In the genomic region with DNA sequence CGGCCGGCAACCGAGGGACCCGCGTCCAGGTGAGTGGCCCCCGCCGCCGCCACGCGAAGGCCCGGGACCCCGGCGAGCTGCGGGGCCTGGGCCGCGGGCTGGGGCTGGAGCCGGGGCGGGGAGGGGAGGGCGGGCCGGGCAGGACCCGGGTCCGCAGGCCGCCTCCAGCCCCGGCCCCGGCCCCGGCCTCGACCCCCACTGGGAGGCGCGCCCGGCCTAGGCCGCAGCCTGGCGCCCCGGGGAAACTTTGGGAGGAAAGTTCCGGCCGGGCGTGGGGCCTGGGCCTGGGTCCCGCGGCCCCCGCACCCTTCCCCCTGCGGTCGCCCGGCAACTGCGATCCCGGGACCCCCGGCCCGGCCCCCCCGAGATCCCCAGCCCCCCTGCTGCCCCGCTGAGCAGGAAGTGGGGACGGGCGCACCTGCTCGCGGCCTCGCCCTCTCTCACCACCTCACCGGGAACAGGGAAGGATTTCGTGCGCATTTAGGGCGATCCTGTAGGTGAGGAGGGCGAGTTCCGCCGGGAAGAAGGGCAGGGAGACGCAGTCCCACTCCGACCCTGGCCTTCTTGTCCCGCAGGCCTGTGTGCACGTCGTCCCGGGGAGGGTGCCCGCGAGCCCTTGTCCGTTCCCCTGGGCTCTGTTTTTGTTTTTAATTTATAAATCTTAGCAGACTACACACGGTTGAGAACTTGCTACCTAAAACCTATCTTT, we compare ENCODE assay signal across 8 cellular contexts. TPM values are rescaled to one million over a fixed set of nuclear protein-coding genes. Genes with fewer than 3 reads are reported as not detected.
DNase-seq lines count a peak whose midpoint lies in the region; ATAC-seq, FAIRE-seq and TF ChIP-seq lines count a peak whose summit lies in the region.

No MANE protein-coding gene starts in this region.

- TF ChIP-seq CTCF in PC-3 (conservative IDR thresholded peaks at IDR 0.05; ENCODE audit: low read depth, low read length) (no peak), endothelial cell of umbilical vein (IDR thresholded peaks at IDR 0.05; ENCODE audit: extremely low read depth in 1 of 2, insufficient read depth in 1 of 2, low read depth in 1 of 2, low read length in 2 of 2) (no peak), neural crest cell (conservative IDR thresholded peaks at IDR 0.05) (no peak)

- POLR2A ChIA-PET in PC-3 (lab: Charles Lee; ENCODE audit: unreplicated experiment): no interaction called here
- POLR2A ChIA-PET in endothelial cell of umbilical vein (lab: Charles Lee): no interaction called here

- intact Hi-C loops in PC-3 (cut with micrococcal nuclease): loop anchor here (2.0 kb wide), 1 partner anchor 56 kb away; the partner anchor contains the start of gene MTG2
- intact Hi-C loops in endothelial cell of umbilical vein (cut with micrococcal nuclease): loop anchor here (1.0 to 2.0 kb wide), 4 partner anchors 46 to 148 kb away; partner anchors contain the start of genes ADRM1 and RPS21

- 0 out of 2 replicates have a peak, but pooled peaks cover 3% of the 10 kb centered on the region for H3K36me3 ChIP-seq in PC-3 (ENCODE audit: low read depth, low read length)
- no peaks in the 10 kb centered on the region for H3K36me3 ChIP-seq in endothelial cell of umbilical vein (ENCODE audit: control insufficient read depth in 2 of 2, extremely low read depth in 1 of 2, insufficient read depth in 2 of 2, low read length in 2 of 2)

- H3K9me1 ChIP-seq in endothelial cell of umbilical vein (replicated peaks; ENCODE audit: control insufficient read depth, extremely low read depth, insufficient read depth, low read length): no peaks in the 10 kb centered on the region

- H3K27me3 ChIP-seq in PC-3 (ENCODE audit: low read length) (no peaks in the 10 kb centered on the region), endothelial cell of umbilical vein (ENCODE audit: control insufficient read depth in 2 of 2, insufficient read depth in 2 of 2, low read length in 2 of 2) (no peaks in the 10 kb centered on the region)

- no peak overlapping the region for H3K27ac Mint-ChIP-seq in neural crest cell (ENCODE audit: unreplicated experiment)

- no TSS peak for BruUV-seq in PC-3 (replicated peaks; lab: Mats Ljungman, UMichigan)
- BruUV-seq in endothelial cell of umbilical vein (replicated peaks; lab: Mats Ljungman, UMichigan): no TSS peak

- H3K4me1 Mint-ChIP-seq in neural crest cell: peaks cover 56% of the 10 kb centered on the region

- 0 out of 2 replicates have a peak overlapping the region, but pooled peaks have one; percentile 13 for H3K27ac ChIP-seq in PC-3 (ENCODE audit: low read length)
- no peak overlapping the region for H3K27ac ChIP-seq in endothelial cell of umbilical vein (ENCODE audit: insufficient read depth, low read depth, low read length)

- H3K9me3 ChIP-seq in PC-3 (ENCODE audit: low read length): no peaks in the 10 kb centered on the region
- no peaks in the 10 kb centered on the region for H3K9me3 ChIP-seq in endothelial cell of umbilical vein (replicated peaks; ENCODE audit: control insufficient read depth, insufficient read depth, low read length)

- no peaks in the 10 kb centered on the region for H3F3A ChIP-seq in PC-3 (ENCODE audit: low read length, unreplicated experiment)

- H3K9me2 ChIP-seq in PC-3 (replicated peaks; ENCODE audit: low read length): no peaks in the 10 kb centered on the region

- H4K20me1 ChIP-seq in PC-3 (ENCODE audit: low read length) (peaks cover 23% of the 10 kb centered on the region; the same call in 1 of the 2 replicates), endothelial cell of umbilical vein (replicated peaks; ENCODE audit: control insufficient read depth, extremely low read depth, insufficient read depth, low read length) (no peaks in the 10 kb centered on the region)

- dilution Hi-C loops in endothelial cell of umbilical vein (cut with MboI; ENCODE audit: extremely low pct_ligation_motif_present, low sequenced_read_pairs): no loop called here

- no peaks in the 10 kb centered on the region for H3K27me3 Mint-ChIP-seq in neural crest cell (ENCODE audit: low read depth)

- FAIRE-seq in endothelial cell of umbilical vein (lab: Jason Lieb, UNC) (peak; percentile 59), frontal cortex (lab: Jason Lieb, UNC) (no peak)

- peak; percentile 3 for ATAC-seq in HG02678 (IDR thresholded peaks at IDR 0.05; ENCODE audit: unreplicated experiment)
- peak; percentile 25 for ATAC-seq in PC-3

- peak overlapping the region; percentile 59 for H2AFZ ChIP-seq in PC-3 (ENCODE audit: low read length)
- H2AFZ ChIP-seq in endothelial cell of umbilical vein (ENCODE audit: low read depth, low read length): no peak overlapping the region

- H3K79me2 ChIP-seq in PC-3 (ENCODE audit: low read length): peaks cover 50% of the 10 kb centered on the region
- peaks cover 3% of the 10 kb centered on the region for H3K79me2 ChIP-seq in endothelial cell of umbilical vein (ENCODE audit: control insufficient read depth, insufficient read depth, low read length)

- H3K9me3 Mint-ChIP-seq in neural crest cell: no peaks in the 10 kb centered on the region

- H3K4me2 ChIP-seq in PC-3 (ENCODE audit: low read length): peak overlapping the region; percentile 99
- H3K4me2 ChIP-seq in endothelial cell of umbilical vein (ENCODE audit: insufficient read depth, low read length): peak overlapping the region; percentile 31

- H3K4me3 Mint-ChIP-seq in neural crest cell: peak overlapping the region; percentile 91

- H3K4me3 ChIP-seq in PC-3 (ENCODE audit: low read length): peak overlapping the region; percentile 89
- peak overlapping the region in 2 of 3 experiments; percentile 20 to 74 for H3K4me3 ChIP-seq in endothelial cell of umbilical vein (replicated peaks in 1 of 3; ENCODE audit: insufficient read depth in 1 of 3, low read depth in 1 of 3, low read length in 3 of 3)

- no peaks in the 10 kb centered on the region for H3K36me3 Mint-ChIP-seq in neural crest cell (ENCODE audit: low read depth)

- peaks cover 29% of the 10 kb centered on the region for H3K4me1 ChIP-seq in PC-3 (ENCODE audit: insufficient read depth, low read length)
- peaks cover 5% of the 10 kb centered on the region for H3K4me1 ChIP-seq in endothelial cell of umbilical vein (ENCODE audit: control insufficient read depth, extremely low read depth, insufficient read depth, low read length)

- CTCF ChIA-PET in PC-3 (lab: Charles Lee): interaction anchor here (0.6 kb wide), 1 partner anchor 64 kb away, joined by 4 read pairs; no protein-coding TSS in a partner anchor
- CTCF ChIA-PET in endothelial cell of umbilical vein (lab: Charles Lee): no interaction called here

- TF ChIP-seq POLR2A in endothelial cell of umbilical vein (IDR thresholded peaks at IDR 0.05; ENCODE audit: low read depth, low read length): no peak

- H3K9ac ChIP-seq in PC-3 (ENCODE audit: low read length) (peak overlapping the region; percentile 74), endothelial cell of umbilical vein (replicated peaks; ENCODE audit: extremely low read depth, insufficient read depth, low read length) (no peak overlapping the region)

- peak; percentile 22 to 46 for DNase-seq in NCI-H2081 (lab: John Stamatoyannopoulos, UW)
- no peak for DNase-seq in NCI-H2081 treated with DMSO at 0.1 percent for 48 hours (lab: John Stamatoyannopoulos, UW)
- peak; percentile 31 for DNase-seq in PC-3
- peak; percentile 24 for DNase-seq in endothelial cell of umbilical vein (ENCODE audit: low read depth, low spot score)
- no peak for DNase-seq in neural crest cell (ENCODE audit: low read depth, low spot score)
- DNase-seq in NCI-H446 (lab: John Stamatoyannopoulos, UW): no peak
- DNase-seq in frontal cortex (ENCODE audit: low spot score in 2 of 2): no peak

TF ChIP-seq in endothelial cell of umbilical vein, 7 proteins besides CTCF, POLR2A, EP300 and RAD21 (continues in another document):
- TF ChIP-seq GATA2 (IDR thresholded peaks at IDR 0.05; ENCODE audit: insufficient read depth, insufficient read length, low read depth, low read length): no peak
- no peak for TF ChIP-seq FOS (IDR thresholded peaks at IDR 0.05; ENCODE audit: borderline replicate concordance, insufficient read depth, low read length)

RNA-seq across cellular contexts. Expression of gene OSBPL2, which starts 0.4 kb away (rescaled TPM):
- total RNA-seq in PC-3 (2014; rRNA removed) (32.5 and 39.7 TPM in 2 replicates), endothelial cell of umbilical vein (32.7 and 33.0 TPM in 2 replicates), neural crest cell (33.1 and 35.6 TPM in 2 replicates), frontal cortex (42.4 TPM)
- polyA plus RNA-seq in endothelial cell of umbilical vein: 10.5 and 13.1 TPM in 2 replicates
- 11.1 and 11.5 TPM in 2 replicates for polyA plus RNA-seq in endothelial cell of umbilical vein (2011; cell fraction: cytosol; rRNA removed)
- polyA plus RNA-seq in endothelial cell of umbilical vein (2011; cell fraction: nucleus; rRNA removed): 43.1 and 57.0 TPM in 2 replicates
- polyA plus RNA-seq in endothelial cell of umbilical vein (2012): 19.7 and 21.3 TPM in 2 replicates
- polyA minus RNA-seq in endothelial cell of umbilical vein: 54.3 and 61.9 TPM in 2 replicates
- polyA minus RNA-seq in endothelial cell of umbilical vein (2011; cell fraction: cytosol; rRNA and poly(A)+ RNA removed): 8.5 TPM
- 27.6 and 40.9 TPM in 2 replicates for polyA minus RNA-seq in endothelial cell of umbilical vein (2011; cell fraction: nucleus; rRNA and poly(A)+ RNA removed)

RNA-seq across cellular contexts. Expression of gene HRH3, which starts 18.6 kb away (rescaled TPM):
- total RNA-seq in PC-3 (2014; rRNA removed) (not detected in 2 replicates), endothelial cell of umbilical vein (not detected in 2 replicates), neural crest cell (0.75 and 0.86 TPM in 2 replicates), frontal cortex (0.82 TPM)
- polyA plus RNA-seq in endothelial cell of umbilical vein: not detected in 2 replicates
- polyA plus RNA-seq in endothelial cell of umbilical vein (2011; cell fraction: cytosol; rRNA removed): not detected in 2 replicates
- not detected in 2 replicates for polyA plus RNA-seq in endothelial cell of umbilical vein (2011; cell fraction: nucleus; rRNA removed)
- polyA plus RNA-seq in endothelial cell of umbilical vein (2012): not detected in 2 replicates
- not detected in 2 replicates for polyA minus RNA-seq in endothelial cell of umbilical vein
- polyA minus RNA-seq in endothelial cell of umbilical vein (2011; cell fraction: cytosol; rRNA and poly(A)+ RNA removed): not detected
- polyA minus RNA-seq in endothelial cell of umbilical vein (2011; cell fraction: nucleus; rRNA and poly(A)+ RNA removed): not detected in 2 replicates

RNA-seq across cellular contexts. Expression of gene MTG2, which starts 55.9 kb away (rescaled TPM):
- total RNA-seq in PC-3 (2014; rRNA removed) (33.9 and 40.5 TPM in 2 replicates), endothelial cell of umbilical vein (22.1 and 31.6 TPM in 2 replicates), neural crest cell (32.9 and 34.6 TPM in 2 replicates), frontal cortex (17.5 TPM)
- 19.9 and 22.2 TPM in 2 replicates for polyA plus RNA-seq in endothelial cell of umbilical vein
- polyA plus RNA-seq in endothelial cell of umbilical vein (2011; cell fraction: cytosol; rRNA removed): 17.0 and 17.8 TPM in 2 replicates
- polyA plus RNA-seq in endothelial cell of umbilical vein (2011; cell fraction: nucleus; rRNA removed): 32.3 and 33.8 TPM in 2 replicates
- 14.4 and 17.4 TPM in 2 replicates for polyA plus RNA-seq in endothelial cell of umbilical vein (2012)
- 11.5 and 11.9 TPM in 2 replicates for polyA minus RNA-seq in endothelial cell of umbilical vein
- 20.9 TPM for polyA minus RNA-seq in endothelial cell of umbilical vein (2011; cell fraction: cytosol; rRNA and poly(A)+ RNA removed)
- 12.4 and 17.0 TPM in 2 replicates for polyA minus RNA-seq in endothelial cell of umbilical vein (2011; cell fraction: nucleus; rRNA and poly(A)+ RNA removed)

Comparison
In these comparisons a context has a peak if more than half of its experiments do, and no peak if none do; other contexts are left out.
1. DNase-seq: peak in NCI-H2081 (2 of 2), PC-3 (single experiment) and endothelial cell of umbilical vein (single experiment); none in NCI-H2081 treated with DMSO at 0.1 percent for 48 hours (single experiment), neural crest cell (single experiment), NCI-H446 (0 of 2) and frontal cortex (0 of 2).